ENCODE assay signal across 10 cellular contexts in genomic region chr21:34534522-34534921, GRCh38. TPM values are rescaled to one million over a fixed set of nuclear protein-coding genes. Genes with fewer than 3 reads are reported as not detected.
DNase-seq lines count a peak whose midpoint lies in the region; ATAC-seq and TF ChIP-seq lines count a peak whose summit lies in the region.
"Had no signal": no experiment of that assay in that cellular context is flagged by ENCODE, and none has a peak within 500 bp of the region (broad histone marks: within the 10 kb centered on the region; RNA-seq: fewer than 3 reads in every experiment).

No MANE protein-coding gene starts in this region.

- CTCF ChIA-PET in MCF 10A (lab: Yijun Ruan, JAX), result interaction anchor here (0.7 to 1.1 kb wide), 2 partner anchors 10 to 610 kb away, joined by 3 to 4 read pairs; no protein-coding TSS in a partner anchor

- no TSS peak for BruUV-seq in MCF 10A (replicated peaks; lab: Mats Ljungman, UMichigan)

- in situ Hi-C loops in G401 (cut with HindIII; ENCODE audit: low sequenced_read_pairs), result no loop called here

- TF ChIP-seq CTCF in chondrocyte (IDR thresholded peaks at IDR 0.05) (no peak), MCF 10A (IDR thresholded peaks at IDR 0.05; ENCODE audit: unreplicated experiment) (no peak)

- H3K4me1 Mint-ChIP-seq in chondrocyte (ENCODE audit: low read depth) (peaks cover 66% of the 10 kb centered on the region), MCF 10A (ENCODE audit: insufficient read depth, unreplicated experiment) (no peaks in the 10 kb centered on the region)

- H3K27ac Mint-ChIP-seq in chondrocyte (ENCODE audit: unreplicated experiment) (peak overlapping the region; percentile 74), MCF 10A (ENCODE audit: low read depth, unreplicated experiment) (no peak overlapping the region)

- no peak for ATAC-seq in GM19023 (IDR thresholded peaks at IDR 0.05; ENCODE audit: unreplicated experiment)

- intact Hi-C loops in MCF 10A (cut with micrococcal nuclease), result no loop called here

- H3K9me3 Mint-ChIP-seq in chondrocyte (ENCODE audit: low read depth) (no peaks in the 10 kb centered on the region), MCF 10A (ENCODE audit: unreplicated experiment) (no peaks in the 10 kb centered on the region)

- H3K27me3 Mint-ChIP-seq in chondrocyte (ENCODE audit: low read depth) (no peaks in the 10 kb centered on the region), MCF 10A (ENCODE audit: insufficient read depth, unreplicated experiment) (no peaks in the 10 kb centered on the region)

- no peak overlapping the region for H3K4me3 Mint-ChIP-seq in chondrocyte (ENCODE audit: unreplicated experiment)
- H3K4me3 Mint-ChIP-seq in MCF 10A (ENCODE audit: unreplicated experiment), result no peak overlapping the region

- H3K36me3 Mint-ChIP-seq in chondrocyte (ENCODE audit: low read depth), result no peaks in the 10 kb centered on the region
- peaks cover 5% of the 10 kb centered on the region for H3K36me3 Mint-ChIP-seq in MCF 10A (ENCODE audit: insufficient read depth, unreplicated experiment)

- DNase-seq in CD1c-positive myeloid dendritic cell (ENCODE audit: extremely low spot score) (peak; percentile 59), LHCN-M2 (ENCODE audit: low read depth) (peak; percentile 51), chondrocyte (ENCODE audit: low spot score) (no peak), nucleus accumbens (lab: John Stamatoyannopoulos, UW) (peak in 41 of 56 donors; percentile 8 to 80 (median 47)), NCI-H2107 (lab: John Stamatoyannopoulos, UW) (no peak), G401 (ENCODE audit: low spot score) (no peak), MCF 10A (ENCODE audit: unreplicated experiment) (no peak)
- DNase-seq: activated naive CD4-positive, alpha-beta T cell treated with Interleukin-2 at 50 U/mL for 16 hours; NCI-H1417 had no signal

- POLR2A ChIA-PET in MCF 10A (lab: Yijun Ruan, JAX), result no interaction called here

RNA-seq across cellular contexts. Expression of gene KCNE1, which starts 22.5 kb away (rescaled TPM):
- total RNA-seq in LHCN-M2 (2014; rRNA removed) (not detected in 2 replicates), chondrocyte (0.32 to 0.70 TPM (median 0.38 TPM) in 3 replicates), MCF 10A (2022) (0.14 and 0.20 TPM in 2 replicates)
- polyA plus RNA-seq in LHCN-M2 (2012), result 0.11 TPM
- 0.14 and 0.18 TPM in 2 replicates for total RNA-seq in G401 (2014; rRNA removed; shearing (Covaris generic))

Comparison
In these comparisons a context has a peak if more than half of its experiments do, and no peak if none do; other contexts are left out.
1. DNase-seq: peak in CD1c-positive myeloid dendritic cell (single experiment), LHCN-M2 (single experiment) and nucleus accumbens (41 of 56); none in chondrocyte (single experiment), NCI-H2107 (single experiment), G401 (single experiment) and MCF 10A (single experiment).